ENCODE assay signal across 13 cellular contexts in the genomic region with DNA sequence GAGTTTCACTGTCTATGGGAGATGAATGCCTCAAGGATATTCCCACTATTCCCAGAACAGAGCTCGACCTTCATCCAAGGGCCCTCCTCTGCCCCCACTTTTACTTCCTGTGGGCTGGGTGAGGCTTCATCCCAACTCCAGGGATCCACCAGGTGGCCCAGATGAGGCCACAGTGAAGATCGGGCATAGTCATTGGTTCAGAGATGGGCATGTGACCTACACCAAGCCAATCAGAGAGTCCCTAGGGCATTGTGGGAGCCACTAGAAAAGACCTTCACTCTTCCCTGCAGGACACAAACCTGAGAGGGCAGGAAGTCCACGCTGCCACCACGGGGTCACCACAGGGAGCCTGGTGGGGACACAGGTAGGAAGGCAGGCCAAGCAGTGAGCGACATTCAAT.
"Had no signal": no experiment of that assay in that cellular context is flagged by ENCODE, and none has a peak within 500 bp of the region (broad histone marks: within the 10 kb centered on the region; RNA-seq: fewer than 3 reads in every experiment).

No MANE protein-coding gene starts in this region.

- FAIRE-seq: bronchial epithelial cell had no signal

- H3K27ac ChIP-seq: adrenal gland, sigmoid colon, stomach had no signal

- H3K4me1 ChIP-seq: adrenal gland, sigmoid colon had no signal

- H3K36me3 ChIP-seq: adrenal gland, sigmoid colon, stomach had no signal

- DNase-seq: activated CD8-positive, alpha-beta memory T cell treated with anti-CD3 and anti-CD28 coated beads for 24 hours; activated gamma-delta T cell; adrenal gland; dermis blood vessel endothelial cell; effector memory CD8-positive, alpha-beta T cell; natural killer cell; sigmoid colon; stimulated activated CD4-positive, alpha-beta T cell treated with anti-CD3 and anti-CD28 coated beads, Interleukin-4, amount 100 ng/mL, for 24 hours; stomach; T-cell had no signal

- ATAC-seq: activated CD4-positive, CD25-positive, alpha-beta regulatory T cell treated with anti-CD3 and anti-CD28 coated beads, Interleukin-2, amount 50 U/mL, for 24 hours; effector memory CD8-positive, alpha-beta T cell; natural killer cell; stimulated activated effector memory CD8-positive, alpha-beta T cell treated with anti-CD3 and anti-CD28 coated beads, Interleukin-12 subunit alpha, Interleukin-12 subunit beta, amount 100 ng/mL, for 72 hours; T-cell had no signal

- H3K4me3 ChIP-seq: adrenal gland, sigmoid colon, stomach had no signal

- H3K27me3 ChIP-seq: adrenal gland, sigmoid colon, stomach had no signal
